In genomic region chr2:112155331-112156151, GRCh38 we compare ENCODE assay signal across 9 cellular contexts. TPM values are rescaled to one million over a fixed set of nuclear protein-coding genes. Genes with fewer than 3 reads are reported as not detected.
DNase-seq lines count a peak whose midpoint lies in the region; ATAC-seq and TF ChIP-seq lines count a peak whose summit lies in the region.
"Had no signal": no experiment of that assay in that cellular context is flagged by ENCODE, and none has a peak within 500 bp of the region (broad histone marks: within the 10 kb centered on the region; RNA-seq: fewer than 3 reads in every experiment).

No MANE protein-coding gene starts in this region.

- peak overlapping the region; percentile 97 for H3K27ac ChIP-seq in BLaER1
- H3K27ac ChIP-seq in neural progenitor cell, result peak overlapping the region; percentile 64

- peaks cover 44% of the 10 kb centered on the region for H3K4me1 Mint-ChIP-seq in activated naive CD4-positive, alpha-beta T cell treated with anti-CD3 and anti-CD28 coated beads, Interleukin-2, amount 50 U/mL, for 24 hours
- H3K4me1 Mint-ChIP-seq in neural progenitor cell, result peaks cover 11% of the 10 kb centered on the region

- no peak for TF ChIP-seq CTCF in neural progenitor cell (IDR thresholded peaks at IDR 0.05)

- H3K4me2 ChIP-seq in BLaER1 (peak overlapping the region; percentile 91), neural progenitor cell (no peak overlapping the region)

- H3F3A ChIP-seq in neural progenitor cell (ENCODE audit: low read depth), result no peaks in the 10 kb centered on the region

- no peaks in the 10 kb centered on the region for H4K20me1 ChIP-seq in BLaER1
- no peaks in the 10 kb centered on the region for H4K20me1 ChIP-seq in neural progenitor cell (ENCODE audit: low read depth)

- no peaks in the 10 kb centered on the region for H3K27me3 Mint-ChIP-seq in activated naive CD4-positive, alpha-beta T cell treated with anti-CD3 and anti-CD28 coated beads, Interleukin-2, amount 50 U/mL, for 24 hours
- H3K27me3 Mint-ChIP-seq in neural progenitor cell (ENCODE audit: insufficient read depth, low read depth), result peaks cover 4% of the 10 kb centered on the region

- H3K4me3 Mint-ChIP-seq in activated naive CD4-positive, alpha-beta T cell treated with anti-CD3 and anti-CD28 coated beads, Interleukin-2, amount 50 U/mL, for 24 hours, result peak overlapping the region; percentile 75
- H3K4me3 Mint-ChIP-seq in neural progenitor cell, result no peak overlapping the region

- H3K4me3 ChIP-seq in BLaER1 (peak overlapping the region; percentile 36), neural progenitor cell (no peak overlapping the region)

- H3K9ac ChIP-seq in BLaER1 (peak overlapping the region; percentile 81), neural progenitor cell (no peak overlapping the region)

- H3K9me3 Mint-ChIP-seq in activated naive CD4-positive, alpha-beta T cell treated with anti-CD3 and anti-CD28 coated beads, Interleukin-2, amount 50 U/mL, for 24 hours, result no peaks in the 10 kb centered on the region
- H3K9me3 Mint-ChIP-seq in neural progenitor cell, result peaks cover 2% of the 10 kb centered on the region

- no peak overlapping the region for H2AFZ ChIP-seq in neural progenitor cell (replicated peaks)

- H3K36me3 ChIP-seq in BLaER1 (no peaks in the 10 kb centered on the region), neural progenitor cell (no peaks in the 10 kb centered on the region)

- ATAC-seq in GM19328 (IDR thresholded peaks at IDR 0.05; ENCODE audit: unreplicated experiment) (no peak), HG03095 (IDR thresholded peaks at IDR 0.05; ENCODE audit: unreplicated experiment) (no peak)

- H3K27ac Mint-ChIP-seq in activated naive CD4-positive, alpha-beta T cell treated with anti-CD3 and anti-CD28 coated beads, Interleukin-2, amount 50 U/mL, for 24 hours, result peak overlapping the region; percentile 59
- no peak overlapping the region for H3K27ac Mint-ChIP-seq in neural progenitor cell

- H3K4me1 ChIP-seq in BLaER1 (peaks cover 82% of the 10 kb centered on the region), neural progenitor cell (peaks cover 8% of the 10 kb centered on the region)

- H3K79me2 ChIP-seq in neural progenitor cell (ENCODE audit: low read depth), result no peaks in the 10 kb centered on the region

- no peaks in the 10 kb centered on the region for H3K9me3 ChIP-seq in BLaER1
- no peaks in the 10 kb centered on the region for H3K9me3 ChIP-seq in neural progenitor cell (ENCODE audit: low read depth)

- DNase-seq in SHP77 (lab: John Stamatoyannopoulos, UW) (peak; percentile 27 to 80), neural progenitor cell (ENCODE audit: low spot score) (no peak), NOMO-1 (lab: John Stamatoyannopoulos, UW; ENCODE audit: unreplicated experiment in 2 of 2) (no peak), NOMO-1 treated with dmso at 0.1 percent for 144 hours (lab: John Stamatoyannopoulos, UW; ENCODE audit: unreplicated experiment) (no peak)
- DNase-seq: NCI-H2081 treated with DMSO at 0.1 percent for 48 hours had no signal

- H3K27me3 ChIP-seq in BLaER1 (no peaks in the 10 kb centered on the region), neural progenitor cell (no peaks in the 10 kb centered on the region)

- no peaks in the 10 kb centered on the region for H3K36me3 Mint-ChIP-seq in activated naive CD4-positive, alpha-beta T cell treated with anti-CD3 and anti-CD28 coated beads, Interleukin-2, amount 50 U/mL, for 24 hours
- H3K36me3 Mint-ChIP-seq in neural progenitor cell, result peaks cover 23% of the 10 kb centered on the region

RNA-seq across cellular contexts. Expression of gene FBLN7, which starts 17.4 kb away (rescaled TPM):
- total RNA-seq in neural progenitor cell (ENCODE audit: low replicate concordance), result 7.8 and 18.4 TPM in 2 replicates

Comparison
In these comparisons a context has a peak if more than half of its experiments do, and no peak if none do; other contexts are left out.
1. DNase-seq: peak in SHP77 (2 of 2); none in neural progenitor cell (single experiment), NOMO-1 (0 of 2) and NOMO-1 treated with dmso at 0.1 percent for 144 hours (single experiment).